In the genomic region with DNA sequence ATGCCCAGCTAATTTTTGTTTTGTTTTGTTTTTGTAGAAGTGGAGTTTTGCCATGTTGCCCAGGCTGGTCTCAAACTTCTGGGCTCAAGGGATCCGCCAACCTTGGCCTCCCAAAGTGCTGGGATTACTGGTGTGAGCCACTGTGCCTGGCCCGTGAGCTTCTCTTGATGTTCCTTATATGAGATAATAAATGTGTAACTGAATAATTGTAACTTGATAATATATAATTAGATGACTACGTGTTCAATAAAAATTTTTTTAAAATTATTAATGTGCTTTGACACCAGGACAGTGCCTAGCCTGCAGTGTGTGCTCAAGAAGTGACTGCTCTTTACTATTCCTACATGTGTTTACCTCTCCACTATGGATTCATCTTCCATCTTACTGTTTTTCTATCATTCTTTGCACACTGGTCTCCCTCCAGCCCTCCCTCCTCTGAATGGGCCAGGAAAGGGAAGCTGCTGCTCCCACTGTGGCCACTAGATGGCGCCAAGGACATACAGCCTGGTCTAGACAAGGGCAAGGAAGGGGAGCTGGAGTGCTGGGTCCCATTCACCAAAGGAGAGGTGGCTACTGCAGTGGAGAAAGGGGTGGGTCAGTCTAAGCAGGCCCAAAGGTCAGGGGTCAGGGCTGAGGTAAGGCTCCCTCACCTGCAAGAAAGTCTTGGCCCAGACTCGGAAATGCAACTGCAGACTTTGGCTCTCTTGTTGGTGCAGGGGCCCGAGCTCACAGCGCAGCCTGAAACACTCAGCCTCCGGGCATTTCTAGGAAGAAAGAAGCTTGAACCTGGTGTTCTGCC, we compare ENCODE assay signal across 7 cellular contexts. TPM values are rescaled to one million over a fixed set of nuclear protein-coding genes. Genes with fewer than 3 reads are reported as not detected.
DNase-seq lines count a peak whose midpoint lies in the region; ATAC-seq, FAIRE-seq and TF ChIP-seq lines count a peak whose summit lies in the region.

No MANE protein-coding gene starts in this region.

- H3K79me2 ChIP-seq in HepG2 (ENCODE audit: insufficient read depth, low read length): no peaks in the 10 kb centered on the region

- no peak overlapping the region for H3K4me3 ChIP-seq in HepG2 (replicated peaks in 1 of 3; ENCODE audit: insufficient read depth in 1 of 3, low read depth in 2 of 3, low read length in 3 of 3)

- intact Hi-C loops in HepG2 (cut with micrococcal nuclease; ENCODE audit: unreplicated experiment): loop anchor here (1.0 kb wide), 1 partner anchor 40 kb away; no protein-coding TSS in a partner anchor

- ATAC-seq in HG03095 (IDR thresholded peaks at IDR 0.05; ENCODE audit: unreplicated experiment) (peak; percentile 72), HepG2 (peak; percentile 93)

- no peak for TF ChIP-seq POLR2A in HepG2 (IDR thresholded peaks at IDR 0.05; ENCODE audit: insufficient read depth in 1 of 2, low read depth in 2 of 2, low read length in 2 of 2)

- peak; percentile 74 for FAIRE-seq in HepG2 (lab: Jason Lieb, UNC)

- H3K4me2 ChIP-seq in HepG2 (ENCODE audit: low read depth, low read length): no peak overlapping the region

- in situ Hi-C loops in GM13976 (cut with MboI; ENCODE audit: low sequenced_read_pairs, unreplicated experiment) (loop anchor here (5.0 kb wide), 1 partner anchor 43 kb away; no protein-coding TSS in a partner anchor), HepG2 (cut with HindIII; ENCODE audit: extremely low pct_ligation_motif_present, low pct_unique_long_range_greater_than_20kb) (no loop called here)

- CTCF ChIA-PET in HepG2 (lab: Yijun Ruan, JAX; ENCODE audit: low intra/inter-chr PET ratio, low total read pairs): interaction anchor here (1.3 kb wide), 1 partner anchor 40 kb away, joined by 18 read pairs; no protein-coding TSS in a partner anchor

- no peak overlapping the region for H2AFZ ChIP-seq in HepG2 (ENCODE audit: low read length)

- peak; percentile 86 for DNase-seq in GM13976 (ENCODE audit: low spot score)
- peak; percentile 54 for DNase-seq in NCI-H345 treated with DMSO at 0.1 percent for 48 hours (lab: John Stamatoyannopoulos, UW; ENCODE audit: unreplicated experiment)
- peak; percentile 83 for DNase-seq in activated CD4-positive, alpha-beta T cell treated with anti-CD3 and anti-CD28 coated beads for 1 hour
- DNase-seq in cerebellar cortex (ENCODE audit: low spot score): peak; percentile 91
- peak; percentile 62 for DNase-seq in HepG2 (ENCODE audit: low spot score)
- DNase-seq in stimulated activated CD4-positive, alpha-beta T cell treated with anti-CD3 and anti-CD28 coated beads, Interleukin-4, amount 100 ng/mL, for 48 hours (ENCODE audit: low read depth in 2 of 2): peak; percentile 78 to 86

- POLR2A ChIA-PET in HepG2 (lab: Yijun Ruan, JAX): no interaction called here

- TF ChIP-seq RAD21 in HepG2 (CRISPR knock-in tag; IDR thresholded peaks at IDR 0.05): peak; percentile 69

- H3K4me1 ChIP-seq in HepG2 (ENCODE audit: insufficient read depth, low read length): no peaks in the 10 kb centered on the region

- no TSS peak for BruUV-seq in HepG2 (replicated peaks; lab: Mats Ljungman, UMichigan)

- no peak overlapping the region for H3K27ac ChIP-seq in HepG2 (ENCODE audit: extremely low read length, insufficient read depth, low read length)

- H3K36me3 ChIP-seq in HepG2 (replicated peaks in 1 of 2; ENCODE audit: control insufficient read depth in 1 of 2, insufficient read depth in 2 of 2, low read length in 2 of 2): no peaks in the 10 kb centered on the region

- TF ChIP-seq CTCF in GM13976 (IDR thresholded peaks at IDR 0.05; ENCODE audit: borderline replicate concordance, control extremely low read depth, extremely low read depth, insufficient read depth, missing control alignments) (peak; percentile 100), HepG2 (CRISPR knock-in tag; IDR thresholded peaks at IDR 0.05) (peak; percentile 97)

- H3K9ac ChIP-seq in HepG2 (ENCODE audit: insufficient read depth, low read depth, low read length): no peak overlapping the region

- TF ChIP-seq EP300 in HepG2 (IDR thresholded peaks at IDR 0.05; ENCODE audit: low read depth in 2 of 2, low read length in 2 of 2) (no peak), HepG2 (CRISPR knock-in tag; IDR thresholded peaks at IDR 0.05; ENCODE audit: borderline replicate concordance) (no peak)

- H3K27me3 ChIP-seq in HepG2 (ENCODE audit: control insufficient read depth in 1 of 2, insufficient read depth in 2 of 2, low read length in 2 of 2): no peaks in the 10 kb centered on the region; a peak in 1 of 5 replicates

- H3K9me3 ChIP-seq in HepG2 (ENCODE audit: low read length): no peaks in the 10 kb centered on the region

- no peaks in the 10 kb centered on the region for H4K20me1 ChIP-seq in HepG2 (ENCODE audit: insufficient read depth, low read length)

- 43% methylated on average over 8 of the region's 8 CpGs for WGBS in HepG2 (ENCODE audit: low lambda C conversion rate)

RNA-seq across cellular contexts. Expression of gene ZNF385A, which starts 14.7 kb away (rescaled TPM):
- total RNA-seq in HepG2 (2016; rRNA removed; fragmentation: Illumina TruSeq; extraction: Trizol): 0.44 and 0.49 TPM in 2 replicates
- 0.30 and 0.53 TPM in 2 replicates for total RNA-seq in HepG2 (2016; cell fraction: cytosol; rRNA removed; fragmentation: Illumina TruSeq; extraction: Trizol; ENCODE audit: low read depth)
- total RNA-seq in HepG2 (2016; cell fraction: insoluble cytoplasmic fraction; rRNA removed; fragmentation: Illumina TruSeq; extraction: Trizol): 0.26 and 0.39 TPM in 2 replicates
- total RNA-seq in HepG2 (2016; cell fraction: membrane; rRNA removed; fragmentation: Illumina TruSeq; extraction: Trizol): 1.4 and 1.8 TPM in 2 replicates
- 0.44 and 0.93 TPM in 2 replicates for total RNA-seq in HepG2 (2016; cell fraction: nucleus; rRNA removed; fragmentation: Illumina TruSeq; extraction: Trizol)
- 0.31 and 0.67 TPM in 2 replicates for polyA plus RNA-seq in HepG2 (2011; rRNA removed)
- polyA plus RNA-seq in HepG2 (2011; cell fraction: cytosol; rRNA removed): 0.23 and 0.43 TPM in 2 replicates
- 0.56 and 0.66 TPM in 2 replicates for polyA plus RNA-seq in HepG2 (2011; cell fraction: nucleus; rRNA removed)
- 1.2 and 1.3 TPM in 2 replicates for polyA plus RNA-seq in HepG2 (2012)
- 3.9 and 4.1 TPM in 2 replicates for polyA plus RNA-seq in HepG2 (2016; cell fraction: cytosol; fragmentation: Illumina TruSeq; extraction: Trizol; ENCODE audit: low read depth)
- 2.8 and 3.3 TPM in 2 replicates for polyA plus RNA-seq in HepG2 (2016; cell fraction: insoluble cytoplasmic fraction; fragmentation: Illumina TruSeq; extraction: Trizol; ENCODE audit: low read depth)
- polyA plus RNA-seq in HepG2 (2016; cell fraction: membrane; fragmentation: Illumina TruSeq; extraction: Trizol; ENCODE audit: low read depth): 8.1 and 9.0 TPM in 2 replicates
- polyA plus RNA-seq in HepG2 (2016; cell fraction: nucleus; fragmentation: Illumina TruSeq; extraction: Trizol; ENCODE audit: insufficient read depth, low read depth): 2.5 and 4.2 TPM in 2 replicates
- 0.50 and 6.8 TPM in 2 replicates for polyA minus RNA-seq in HepG2 (2011; rRNA and poly(A)+ RNA removed; ENCODE audit: low replicate concordance)
- polyA minus RNA-seq in HepG2 (2011; cell fraction: cytosol; rRNA and poly(A)+ RNA removed): 0.70 and 1.5 TPM in 2 replicates
- polyA minus RNA-seq in HepG2 (2011; cell fraction: nucleus; rRNA and poly(A)+ RNA removed): not detected in 2 replicates

RNA-seq across cellular contexts. Expression of gene ITGA5, which starts 19.9 kb away (rescaled TPM):
- 0.20 and 0.28 TPM in 2 replicates for total RNA-seq in HepG2 (2016; rRNA removed; fragmentation: Illumina TruSeq; extraction: Trizol)
- total RNA-seq in HepG2 (2016; cell fraction: cytosol; rRNA removed; fragmentation: Illumina TruSeq; extraction: Trizol; ENCODE audit: low read depth): not detected in 2 replicates
- 0.17 TPM in 1 of 2 replicates, not detected in the other for total RNA-seq in HepG2 (2016; cell fraction: insoluble cytoplasmic fraction; rRNA removed; fragmentation: Illumina TruSeq; extraction: Trizol)
- 0.34 TPM in 1 of 2 replicates, not detected in the other for total RNA-seq in HepG2 (2016; cell fraction: membrane; rRNA removed; fragmentation: Illumina TruSeq; extraction: Trizol)
- total RNA-seq in HepG2 (2016; cell fraction: nucleus; rRNA removed; fragmentation: Illumina TruSeq; extraction: Trizol): 0.28 and 0.78 TPM in 2 replicates
- 0.40 and 0.52 TPM in 2 replicates for polyA plus RNA-seq in HepG2 (2011; rRNA removed)
- polyA plus RNA-seq in HepG2 (2011; cell fraction: cytosol; rRNA removed): 0.18 and 0.23 TPM in 2 replicates
- 0.45 and 0.80 TPM in 2 replicates for polyA plus RNA-seq in HepG2 (2011; cell fraction: nucleus; rRNA removed)
- 0.12 TPM in 1 of 2 replicates, not detected in the other for polyA plus RNA-seq in HepG2 (2012)
- polyA plus RNA-seq in HepG2 (2016; cell fraction: cytosol; fragmentation: Illumina TruSeq; extraction: Trizol; ENCODE audit: low read depth): not detected in 2 replicates
- 0.04 and 0.12 TPM in 2 replicates for polyA plus RNA-seq in HepG2 (2016; cell fraction: insoluble cytoplasmic fraction; fragmentation: Illumina TruSeq; extraction: Trizol; ENCODE audit: low read depth)
- polyA plus RNA-seq in HepG2 (2016; cell fraction: membrane; fragmentation: Illumina TruSeq; extraction: Trizol; ENCODE audit: low read depth): not detected in 2 replicates
- 0.46 and 0.53 TPM in 2 replicates for polyA plus RNA-seq in HepG2 (2016; cell fraction: nucleus; fragmentation: Illumina TruSeq; extraction: Trizol; ENCODE audit: insufficient read depth, low read depth)
- polyA minus RNA-seq in HepG2 (2011; rRNA and poly(A)+ RNA removed; ENCODE audit: low replicate concordance): 0.34 and 75.5 TPM in 2 replicates
- 0.53 and 0.99 TPM in 2 replicates for polyA minus RNA-seq in HepG2 (2011; cell fraction: cytosol; rRNA and poly(A)+ RNA removed)
- polyA minus RNA-seq in HepG2 (2011; cell fraction: nucleus; rRNA and poly(A)+ RNA removed): 0.52 and 1.2 TPM in 2 replicates

RNA-seq across cellular contexts. Expression of gene GPR84, which starts 34.9 kb away (rescaled TPM):
- not detected in 2 replicates for total RNA-seq in HepG2 (2016; rRNA removed; fragmentation: Illumina TruSeq; extraction: Trizol)
- total RNA-seq in HepG2 (2016; cell fraction: cytosol; rRNA removed; fragmentation: Illumina TruSeq; extraction: Trizol; ENCODE audit: low read depth): not detected in 2 replicates
- total RNA-seq in HepG2 (2016; cell fraction: insoluble cytoplasmic fraction; rRNA removed; fragmentation: Illumina TruSeq; extraction: Trizol): not detected in 2 replicates
- total RNA-seq in HepG2 (2016; cell fraction: membrane; rRNA removed; fragmentation: Illumina TruSeq; extraction: Trizol): not detected in 2 replicates
- not detected in 2 replicates for total RNA-seq in HepG2 (2016; cell fraction: nucleus; rRNA removed; fragmentation: Illumina TruSeq; extraction: Trizol)
- polyA plus RNA-seq in HepG2 (2011; rRNA removed): not detected in 2 replicates
- not detected in 2 replicates for polyA plus RNA-seq in HepG2 (2011; cell fraction: cytosol; rRNA removed)
- polyA plus RNA-seq in HepG2 (2011; cell fraction: nucleus; rRNA removed): not detected in 2 replicates
- not detected in 2 replicates for polyA plus RNA-seq in HepG2 (2012)
- polyA plus RNA-seq in HepG2 (2016; cell fraction: cytosol; fragmentation: Illumina TruSeq; extraction: Trizol; ENCODE audit: low read depth): not detected in 2 replicates
- polyA plus RNA-seq in HepG2 (2016; cell fraction: insoluble cytoplasmic fraction; fragmentation: Illumina TruSeq; extraction: Trizol; ENCODE audit: low read depth): not detected in 2 replicates
- not detected in 2 replicates for polyA plus RNA-seq in HepG2 (2016; cell fraction: membrane; fragmentation: Illumina TruSeq; extraction: Trizol; ENCODE audit: low read depth)
- not detected in 2 replicates for polyA plus RNA-seq in HepG2 (2016; cell fraction: nucleus; fragmentation: Illumina TruSeq; extraction: Trizol; ENCODE audit: insufficient read depth, low read depth)
- polyA minus RNA-seq in HepG2 (2011; rRNA and poly(A)+ RNA removed; ENCODE audit: low replicate concordance): not detected in 2 replicates
- not detected in 2 replicates for polyA minus RNA-seq in HepG2 (2011; cell fraction: cytosol; rRNA and poly(A)+ RNA removed)
- polyA minus RNA-seq in HepG2 (2011; cell fraction: nucleus; rRNA and poly(A)+ RNA removed): not detected in 2 replicates
